23 cellular contexts compared by ENCODE assay signal in the genomic region with DNA sequence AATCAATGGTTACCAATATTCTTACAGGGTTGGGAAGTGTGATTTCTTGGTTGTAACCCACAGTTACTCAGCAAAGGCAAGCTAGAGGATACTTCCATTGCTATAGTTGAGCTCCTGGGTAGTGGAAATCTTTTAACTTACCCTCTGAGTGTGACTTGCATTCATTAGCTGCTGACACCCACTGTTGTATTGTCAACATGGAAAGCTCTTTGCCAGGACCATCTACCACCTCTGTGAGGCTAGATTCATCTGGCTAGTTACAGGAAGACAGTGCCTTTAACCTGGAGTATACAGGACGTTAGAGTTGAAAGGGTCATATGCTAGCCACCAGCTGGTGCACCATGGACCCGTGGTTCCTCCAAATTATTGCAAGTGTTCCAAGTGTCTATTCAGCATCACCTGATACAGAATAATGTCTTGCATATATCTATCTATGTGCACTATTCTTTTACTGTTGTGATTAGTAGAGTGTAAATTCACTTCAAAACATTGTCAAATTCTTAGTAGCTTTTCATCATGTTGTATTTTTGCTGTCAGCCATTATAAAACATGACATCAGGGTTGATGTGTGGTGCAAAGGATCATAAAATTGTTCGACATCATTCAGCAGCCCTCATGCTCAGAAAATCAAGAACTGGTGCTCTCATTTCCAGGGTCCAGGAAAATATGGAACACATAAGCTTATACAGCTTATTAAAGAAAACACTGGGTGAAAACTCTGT.
"Had no signal": no experiment of that assay in that cellular context is flagged by ENCODE, and none has a peak within 500 bp of the region (broad histone marks: within the 10 kb centered on the region; RNA-seq: fewer than 3 reads in every experiment).

No MANE protein-coding gene starts in this region.

- DNase-seq: activated CD4-positive, alpha-beta memory T cell treated with anti-CD3 and anti-CD28 coated beads for 36 hours; activated CD4-positive, alpha-beta T cell treated with anti-CD3 and anti-CD28 coated beads, Interleukin-2, amount 10 ng/mL, durations not matched to agents 7 days and 5 days; activated CD4-positive, CD25-positive, alpha-beta regulatory T cell; activated CD8-positive, alpha-beta memory T cell treated with anti-CD3 and anti-CD28 coated beads for 24 hours; activated effector memory CD4-positive, alpha-beta T cell treated with anti-CD3 and anti-CD28 coated beads, Interleukin-2, amount 50 U/mL, for 16 hours; activated naive CD4-positive, alpha-beta T cell treated with anti-CD3 and anti-CD28 coated beads for 36 hours; activated T-cell treated with anti-CD3 and anti-CD28 coated beads, Interleukin-2, amount 50 U/mL, for 4 hours; amygdala; Karpas-422; MM.1S; NCI-H146; NCI-H187 treated with DMSO at 0.1 percent for 48 hours; NCI-H2081 treated with DMSO at 0.1 percent for 48 hours; NCI-H2227 treated with DMSO at 0.1 percent for 48 hours; NCI-H446 treated with DMSO at 0.1 percent for 48 hours; NCI-H82; PC-3; SHP77 treated with DMSO at 0.1 percent for 48 hours; T-helper 17 cell; T-helper 9 cell had no signal

- FAIRE-seq: astrocyte, RCC 7860, TTC549 had no signal

- ATAC-seq: activated T-cell treated with anti-CD3 and anti-CD28 coated beads, Interleukin-2, amount 50 U/mL, for 4 hours; PC-3; T-helper 17 cell had no signal
